In the genomic region with DNA sequence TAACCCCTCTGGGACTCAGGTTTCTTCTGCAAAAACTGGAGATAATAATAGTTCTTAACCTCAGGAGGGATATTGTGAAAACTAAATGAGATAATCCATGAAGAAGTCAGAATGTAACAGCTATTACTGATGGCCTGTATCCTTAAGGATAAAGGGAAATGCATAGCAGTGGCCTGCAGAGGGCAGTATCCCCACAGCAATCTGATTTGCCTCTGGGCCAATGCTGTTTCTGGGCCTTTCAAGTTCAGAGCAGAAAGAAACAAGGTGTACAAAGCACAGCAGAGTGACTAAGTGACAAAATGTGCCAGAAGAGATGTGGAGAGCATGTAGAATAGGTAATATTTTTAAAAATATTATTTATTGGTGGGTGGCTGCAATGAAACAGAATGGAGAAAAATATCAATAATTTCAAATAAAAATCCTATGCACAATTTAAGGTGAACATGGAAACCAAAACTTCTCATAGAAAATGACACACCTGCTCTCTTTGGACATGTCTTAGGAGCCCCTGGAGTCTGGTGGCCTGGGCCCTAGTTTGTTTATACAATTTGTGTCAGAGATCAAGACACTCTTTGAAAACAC, we compare ENCODE assay signal across 9 cellular contexts.
DNase-seq lines count a peak whose midpoint lies in the region; ATAC-seq, FAIRE-seq and TF ChIP-seq lines count a peak whose summit lies in the region.
"Had no signal": no experiment of that assay in that cellular context is flagged by ENCODE, and none has a peak within 500 bp of the region (broad histone marks: within the 10 kb centered on the region; RNA-seq: fewer than 3 reads in every experiment).

No MANE protein-coding gene starts in this region.

- intact Hi-C loops in uterus (cut with DNase I; ENCODE audit: low total_unique reads): loop anchor here (5.0 to 10.0 kb wide), 2 partner anchors 714 to 802 kb away; partner anchors contain the start of gene NUAK1

- H3K27me3 ChIP-seq in SJCRH30 (no peaks in the 10 kb centered on the region), uterus (no peaks in the 10 kb centered on the region)

- ATAC-seq in GM18508 (IDR thresholded peaks at IDR 0.05; ENCODE audit: insufficient read depth, unreplicated experiment): peak; percentile 61

- TF ChIP-seq POLR2A in uterus (IDR thresholded peaks at IDR 0.05): no peak

- H3K27me3 Mint-ChIP-seq in activated naive CD4-positive, alpha-beta T cell treated with anti-CD3 and anti-CD28 coated beads, Interleukin-2, amount 10 ng/mL, durations not matched to agents 7 days and 5 days: peaks cover 4% of the 10 kb centered on the region

- H3K27ac Mint-ChIP-seq in activated naive CD4-positive, alpha-beta T cell treated with anti-CD3 and anti-CD28 coated beads, Interleukin-2, amount 10 ng/mL, durations not matched to agents 7 days and 5 days: no peak overlapping the region
- H3K27ac Mint-ChIP-seq: stimulated activated naive CD8-positive, alpha-beta T cell treated with anti-CD3 and anti-CD28 coated beads, Interleukin-15, Interleukin-2, amounts not matched to agents 100 ng/mL and 50 ng/mL, for 24 hours had no signal

- no peak overlapping the region for H3K4me3 Mint-ChIP-seq in activated naive CD4-positive, alpha-beta T cell treated with anti-CD3 and anti-CD28 coated beads, Interleukin-2, amount 10 ng/mL, durations not matched to agents 7 days and 5 days
- H3K4me3 Mint-ChIP-seq: stimulated activated naive CD8-positive, alpha-beta T cell treated with anti-CD3 and anti-CD28 coated beads, Interleukin-15, Interleukin-2, amounts not matched to agents 100 ng/mL and 50 ng/mL, for 24 hours had no signal

- no peaks in the 10 kb centered on the region for H3K9me3 ChIP-seq in SJCRH30 (replicated peaks)
- no peaks in the 10 kb centered on the region for H3K9me3 ChIP-seq in uterus

- CTCF ChIA-PET in activated naive CD4-positive, alpha-beta T cell treated with anti-CD3 and anti-CD28 coated beads, Interleukin-2, amount 10 ng/mL, durations not matched to agents 7 days and 5 days (lab: Charles Lee): interaction anchor here (0.5 to 2.5 kb wide), 16 partner anchors 10 to 1062 kb away, joined by 3 to 28 read pairs (median 3); no protein-coding TSS in a partner anchor

- H3K4me1 Mint-ChIP-seq in activated naive CD4-positive, alpha-beta T cell treated with anti-CD3 and anti-CD28 coated beads, Interleukin-2, amount 10 ng/mL, durations not matched to agents 7 days and 5 days: no peaks in the 10 kb centered on the region

- no peaks in the 10 kb centered on the region for H3K36me3 Mint-ChIP-seq in activated naive CD4-positive, alpha-beta T cell treated with anti-CD3 and anti-CD28 coated beads, Interleukin-2, amount 10 ng/mL, durations not matched to agents 7 days and 5 days

- H3K27ac ChIP-seq in SJCRH30 (no peak overlapping the region), uterus (peak overlapping the region in 1 of 2 donors; percentile 8)

- peak; percentile 78 for FAIRE-seq in A204.1 (lab: Jason Lieb, UNC)

- no peak overlapping the region for H3K4me3 ChIP-seq in SJCRH30
- no peak overlapping the region for H3K4me3 ChIP-seq in uterus

- DNase-seq in MV-4-11 (lab: John Stamatoyannopoulos, UW) (peak; percentile 45), SJCRH30 (peak; percentile 54 to 80), glomerular visceral epithelial cell (ENCODE audit: extremely low spot score) (peak; percentile 73), pons (ENCODE audit: low spot score) (peak; percentile 81), uterus (peak; percentile 78 to 81)
- peak; percentile 78 for DNase-seq in activated naive CD4-positive, alpha-beta T cell treated with anti-CD3 and anti-CD28 coated beads, Interleukin-2, amount 10 ng/mL, durations not matched to agents 7 days and 5 days

- H3K9me3 Mint-ChIP-seq in activated naive CD4-positive, alpha-beta T cell treated with anti-CD3 and anti-CD28 coated beads, Interleukin-2, amount 10 ng/mL, durations not matched to agents 7 days and 5 days: no peaks in the 10 kb centered on the region
- H3K9me3 Mint-ChIP-seq: stimulated activated naive CD8-positive, alpha-beta T cell treated with anti-CD3 and anti-CD28 coated beads, Interleukin-15, Interleukin-2, amounts not matched to agents 100 ng/mL and 50 ng/mL, for 24 hours had no signal

- H3K4me1 ChIP-seq in SJCRH30 (peaks cover 4% of the 10 kb centered on the region; the same call in 1 of the 2 replicates), uterus (peaks cover 0 to 4% of the 10 kb centered on the region in 2 donors)

- H3K36me3 ChIP-seq in SJCRH30: no peaks in the 10 kb centered on the region
- no peaks in the 10 kb centered on the region for H3K36me3 ChIP-seq in uterus

- TF ChIP-seq CTCF in uterus (IDR thresholded peaks at IDR 0.05): peak; percentile 88 to 95 (median 92)
